1 cellular context compared by ENCODE assay signal in the genomic region with DNA sequence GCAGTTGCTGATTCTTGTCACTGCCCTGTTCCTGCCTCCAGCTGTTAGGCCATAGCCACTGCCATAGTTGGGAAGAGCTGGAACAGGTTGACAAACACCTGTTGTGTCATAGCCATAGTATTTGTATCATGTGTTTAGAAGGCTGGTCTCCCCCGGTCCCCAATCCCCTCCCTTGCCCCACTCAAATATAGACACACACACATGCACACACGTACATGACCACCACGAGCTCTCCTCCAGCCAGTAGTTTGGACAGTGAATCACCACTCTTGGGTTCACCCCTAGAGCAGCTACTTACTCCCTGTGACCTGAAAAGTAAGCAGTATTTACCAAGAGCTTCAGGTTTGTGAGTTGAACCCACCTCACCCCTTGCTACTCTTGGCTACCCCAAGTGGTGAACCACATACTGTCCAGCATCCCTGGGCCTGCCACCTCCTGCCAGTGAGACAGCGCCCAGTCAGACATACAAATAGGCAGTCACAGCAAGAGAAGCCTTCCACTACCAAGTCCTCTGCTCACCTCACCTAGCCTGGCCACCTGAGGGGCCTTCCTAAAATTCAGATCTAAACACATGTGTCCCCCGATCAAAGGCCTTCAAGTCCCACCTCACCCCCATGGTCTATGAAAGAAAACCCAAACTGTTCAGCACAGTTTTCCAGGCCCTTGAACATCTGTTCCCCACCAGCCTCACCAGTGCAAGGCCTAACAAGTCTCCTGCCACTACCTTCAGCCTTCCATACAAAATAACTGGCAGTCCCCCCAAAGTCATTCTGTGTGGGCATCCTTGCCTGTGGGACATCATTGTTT.
TF ChIP-seq lines count a peak whose summit lies in the region.

No MANE protein-coding gene starts in this region.

TF ChIP-seq in H1, 55 proteins besides CTCF, POLR2A, EP300 and RAD21:
- TF ChIP-seq POLR2AphosphoS5 (IDR thresholded peaks at IDR 0.05; ENCODE audit: low read depth, low read length) (no peak), CBX8 (IDR thresholded peaks at IDR 0.05; ENCODE audit: borderline replicate concordance, low read depth, low read length) (no peak), GABPA (IDR thresholded peaks at IDR 0.05; ENCODE audit: borderline replicate concordance, insufficient read depth, low read length) (no peak), HDAC6 (IDR thresholded peaks at IDR 0.05; ENCODE audit: low read depth, low read length) (no peak), SP1 (IDR thresholded peaks at IDR 0.05; ENCODE audit: low read depth, low read length) (no peak), MAFK (IDR thresholded peaks at IDR 0.05; ENCODE audit: low read depth, low read length) (no peak), SP2 (IDR thresholded peaks at IDR 0.05; ENCODE audit: low read length) (no peak), TCF12 (IDR thresholded peaks at IDR 0.05; ENCODE audit: low read depth, low read length) (no peak), NRF1 (IDR thresholded peaks at IDR 0.05; ENCODE audit: low read depth, low read length) (no peak), HDAC2 (IDR thresholded peaks at IDR 0.05; ENCODE audit: borderline replicate concordance in 1 of 2, low read depth in 2 of 2, low read length in 2 of 2) (no peak), YY1 (IDR thresholded peaks at IDR 0.05; ENCODE audit: low read depth, low read length) (no peak), TEAD4 (IDR thresholded peaks at IDR 0.05; ENCODE audit: low read depth, low read length) (no peak), BRCA1 (IDR thresholded peaks at IDR 0.05; ENCODE audit: low read depth, low read length) (no peak), POU5F1 (IDR thresholded peaks at IDR 0.05; ENCODE audit: low read depth, low read length) (no peak), EZH2 (IDR thresholded peaks at IDR 0.05; ENCODE audit: low read depth, low read length, severe bottlenecking) (no peak), SP4 (IDR thresholded peaks at IDR 0.05; ENCODE audit: low read length) (no peak), CHD1 (IDR thresholded peaks at IDR 0.05; ENCODE audit: low read depth, low read length) (no peak)
- TF ChIP-seq, protein P1, sequence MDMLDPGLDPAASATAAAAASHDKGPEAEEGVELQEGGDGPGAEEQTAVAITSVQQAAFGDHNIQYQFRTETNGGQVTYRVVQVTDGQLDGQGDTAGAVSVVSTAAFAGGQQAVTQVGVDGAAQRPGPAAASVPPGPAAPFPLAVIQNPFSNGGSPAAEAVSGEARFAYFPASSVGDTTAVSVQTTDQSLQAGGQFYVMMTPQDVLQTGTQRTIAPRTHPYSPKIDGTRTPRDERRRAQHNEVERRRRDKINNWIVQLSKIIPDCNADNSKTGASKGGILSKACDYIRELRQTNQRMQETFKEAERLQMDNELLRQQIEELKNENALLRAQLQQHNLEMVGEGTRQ (IDR thresholded peaks at IDR 0.05; ENCODE audit: low read length): no peak
- TF ChIP-seq, protein P2, sequence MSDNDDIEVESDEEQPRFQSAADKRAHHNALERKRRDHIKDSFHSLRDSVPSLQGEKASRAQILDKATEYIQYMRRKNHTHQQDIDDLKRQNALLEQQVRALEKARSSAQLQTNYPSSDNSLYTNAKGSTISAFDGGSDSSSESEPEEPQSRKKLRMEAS (IDR thresholded peaks at IDR 0.05): no peak
TF ChIP-seq in H1: peak in this region for 0.
